In genomic region chr6:26123675-26124549, GRCh38 we compare ENCODE assay signal across 1 cellular context.
TF ChIP-seq lines count a peak whose summit lies in the region.

No MANE protein-coding gene starts in this region.

TF ChIP-seq in HepG2, 621 proteins besides CTCF, POLR2A, EP300 and RAD21 (continued from another document and continues in another):
- TF ChIP-seq ISX (CRISPR knock-in tag; conservative IDR thresholded peaks at IDR 0.05) (0 out of 2 replicates have a peak, but pooled peaks have one; percentile 83), RFXANK (CRISPR knock-in tag; IDR thresholded peaks at IDR 0.05) (no peak), MAF1 (CRISPR knock-in tag; IDR thresholded peaks at IDR 0.05; ENCODE audit: borderline replicate concordance) (peak; percentile 37; the same call in 1 of the 2 replicates), KDM2A (CRISPR knock-in tag; IDR thresholded peaks at IDR 0.05; ENCODE audit: borderline replicate concordance, low read depth) (peak; percentile 85), ZNF354B (CRISPR knock-in tag; IDR thresholded peaks at IDR 0.05) (peak; percentile 85), ZNF746 (CRISPR knock-in tag; IDR thresholded peaks at IDR 0.05) (peak; percentile 53; the same call in 1 of the 2 replicates), PITX1 (CRISPR knock-in tag; IDR thresholded peaks at IDR 0.05) (0 out of 2 replicates have a peak, but pooled peaks have one; percentile 60), ZSCAN9 (CRISPR knock-in tag; IDR thresholded peaks at IDR 0.05; ENCODE audit: borderline replicate concordance) (peak; percentile 54), RFX1 (IDR thresholded peaks at IDR 0.05) (no peak), SKI (IDR thresholded peaks at IDR 0.05; ENCODE audit: partially characterized antibody) (no peak), PHF21A (CRISPR knock-in tag; IDR thresholded peaks at IDR 0.05) (no peak; the same call in 1 of the 2 replicates), HOMEZ (CRISPR knock-in tag; IDR thresholded peaks at IDR 0.05; ENCODE audit: low read depth) (peak; percentile 54; the same call in 1 of the 2 replicates), ZBTB44 (CRISPR knock-in tag; IDR thresholded peaks at IDR 0.05) (0 out of 2 replicates have a peak, but pooled peaks have one; percentile 19), GATAD2A (CRISPR knock-in tag; IDR thresholded peaks at IDR 0.05) (no peak), ZNF234 (CRISPR knock-in tag; conservative IDR thresholded peaks at IDR 0.05) (no peak; the same call in 1 of the 2 replicates), ELF4 (CRISPR knock-in tag; IDR thresholded peaks at IDR 0.05; ENCODE audit: borderline replicate concordance) (peak; percentile 26; the same call in 1 of the 2 replicates), CCDC6 (CRISPR knock-in tag; IDR thresholded peaks at IDR 0.05) (0 out of 2 replicates have a peak, but pooled peaks have one; percentile 71), ZNF329 (CRISPR knock-in tag; IDR thresholded peaks at IDR 0.05; ENCODE audit: low read depth) (no peak), ZNF292 (CRISPR knock-in tag; IDR thresholded peaks at IDR 0.05; ENCODE audit: borderline replicate concordance, low read depth) (peak; percentile 27; the same call in 1 of the 2 replicates), ZNF598 (CRISPR knock-in tag; IDR thresholded peaks at IDR 0.05; ENCODE audit: borderline replicate concordance) (peak; percentile 69; the same call in 1 of the 2 replicates), HES4 (CRISPR knock-in tag; IDR thresholded peaks at IDR 0.05; ENCODE audit: borderline replicate concordance) (no peak), ZBTB10 (CRISPR knock-in tag; IDR thresholded peaks at IDR 0.05; ENCODE audit: borderline replicate concordance) (peak; percentile 68), ZNF414 (CRISPR knock-in tag; IDR thresholded peaks at IDR 0.05) (0 out of 2 replicates have a peak, but pooled peaks have one; percentile 44), ARID5B (CRISPR knock-in tag; IDR thresholded peaks at IDR 0.05) (peak; percentile 57), ZNF260 (CRISPR knock-in tag; IDR thresholded peaks at IDR 0.05; ENCODE audit: borderline replicate concordance, low read depth) (no peak), KLF6 (CRISPR knock-in tag; IDR thresholded peaks at IDR 0.05) (peak; percentile 94), ZNF251 (CRISPR knock-in tag; IDR thresholded peaks at IDR 0.05) (no peak), TIGD3 (CRISPR knock-in tag; IDR thresholded peaks at IDR 0.05; ENCODE audit: borderline replicate concordance) (0 out of 2 replicates have a peak, but pooled peaks have one; percentile 81), ZNF124 (CRISPR knock-in tag; IDR thresholded peaks at IDR 0.05) (0 out of 2 replicates have a peak, but pooled peaks have one; percentile 33), KMT2B (CRISPR knock-in tag; IDR thresholded peaks at IDR 0.05) (0 out of 2 replicates have a peak, but pooled peaks have one; percentile 21), SMAD9 (CRISPR knock-in tag; IDR thresholded peaks at IDR 0.05) (no peak), SP140L (CRISPR knock-in tag; IDR thresholded peaks at IDR 0.05; ENCODE audit: borderline replicate concordance) (no peak), SIN3A (IDR thresholded peaks at IDR 0.05; ENCODE audit: borderline replicate concordance, low read depth, low read length) (peak; percentile 84), ZNF737 (CRISPR knock-in tag; IDR thresholded peaks at IDR 0.05; ENCODE audit: borderline replicate concordance) (peak; percentile 85; the same call in 1 of the 2 replicates), ZNF253 (CRISPR knock-in tag; IDR thresholded peaks at IDR 0.05; ENCODE audit: borderline replicate concordance) (peak; percentile 61; the same call in 1 of the 2 replicates), ZNF264 (CRISPR knock-in tag; IDR thresholded peaks at IDR 0.05) (peak; percentile 80), NR2F6 (IDR thresholded peaks at IDR 0.05) (peak; percentile 18), NR2F6 (CRISPR knock-in tag; IDR thresholded peaks at IDR 0.05) (no peak), HNRNPL (IDR thresholded peaks at IDR 0.05; ENCODE audit: low read depth, low read length) (peak; percentile 75), FIP1L1 (IDR thresholded peaks at IDR 0.05; ENCODE audit: borderline replicate concordance, insufficient read depth, low read depth, low read length) (peak; percentile 99; the same call in 1 of the 2 replicates), ZFP36L1 (CRISPR knock-in tag; IDR thresholded peaks at IDR 0.05) (peak; percentile 25)
- TF ChIP-seq, protein P1, sequence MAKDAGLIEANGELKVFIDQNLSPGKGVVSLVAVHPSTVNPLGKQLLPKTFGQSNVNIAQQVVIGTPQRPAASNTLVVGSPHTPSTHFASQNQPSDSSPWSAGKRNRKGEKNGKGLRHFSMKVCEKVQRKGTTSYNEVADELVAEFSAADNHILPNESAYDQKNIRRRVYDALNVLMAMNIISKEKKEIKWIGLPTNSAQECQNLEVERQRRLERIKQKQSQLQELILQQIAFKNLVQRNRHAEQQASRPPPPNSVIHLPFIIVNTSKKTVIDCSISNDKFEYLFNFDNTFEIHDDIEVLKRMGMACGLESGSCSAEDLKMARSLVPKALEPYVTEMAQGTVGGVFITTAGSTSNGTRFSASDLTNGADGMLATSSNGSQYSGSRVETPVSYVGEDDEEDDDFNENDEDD (CRISPR knock-in tag; IDR thresholded peaks at IDR 0.05; ENCODE audit: borderline replicate concordance), result peak; percentile 72; the same call in 1 of the 2 replicates
- TF ChIP-seq, protein P2, sequence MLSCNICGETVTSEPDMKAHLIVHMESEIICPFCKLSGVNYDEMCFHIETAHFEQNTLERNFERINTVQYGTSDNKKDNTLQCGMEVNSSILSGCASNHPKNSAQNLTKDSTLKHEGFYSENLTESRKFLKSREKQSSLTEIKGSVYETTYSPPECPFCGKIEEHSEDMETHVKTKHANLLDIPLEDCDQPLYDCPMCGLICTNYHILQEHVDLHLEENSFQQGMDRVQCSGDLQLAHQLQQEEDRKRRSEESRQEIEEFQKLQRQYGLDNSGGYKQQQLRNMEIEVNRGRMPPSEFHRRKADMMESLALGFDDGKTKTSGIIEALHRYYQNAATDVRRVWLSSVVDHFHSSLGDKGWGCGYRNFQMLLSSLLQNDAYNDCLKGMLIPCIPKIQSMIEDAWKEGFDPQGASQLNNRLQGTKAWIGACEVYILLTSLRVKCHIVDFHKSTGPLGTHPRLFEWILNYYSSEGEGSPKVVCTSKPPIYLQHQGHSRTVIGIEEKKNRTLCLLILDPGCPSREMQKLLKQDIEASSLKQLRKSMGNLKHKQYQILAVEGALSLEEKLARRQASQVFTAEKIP (CRISPR knock-in tag; IDR thresholded peaks at IDR 0.05; ENCODE audit: borderline replicate concordance), result no peak
- TF ChIP-seq, protein P3, sequence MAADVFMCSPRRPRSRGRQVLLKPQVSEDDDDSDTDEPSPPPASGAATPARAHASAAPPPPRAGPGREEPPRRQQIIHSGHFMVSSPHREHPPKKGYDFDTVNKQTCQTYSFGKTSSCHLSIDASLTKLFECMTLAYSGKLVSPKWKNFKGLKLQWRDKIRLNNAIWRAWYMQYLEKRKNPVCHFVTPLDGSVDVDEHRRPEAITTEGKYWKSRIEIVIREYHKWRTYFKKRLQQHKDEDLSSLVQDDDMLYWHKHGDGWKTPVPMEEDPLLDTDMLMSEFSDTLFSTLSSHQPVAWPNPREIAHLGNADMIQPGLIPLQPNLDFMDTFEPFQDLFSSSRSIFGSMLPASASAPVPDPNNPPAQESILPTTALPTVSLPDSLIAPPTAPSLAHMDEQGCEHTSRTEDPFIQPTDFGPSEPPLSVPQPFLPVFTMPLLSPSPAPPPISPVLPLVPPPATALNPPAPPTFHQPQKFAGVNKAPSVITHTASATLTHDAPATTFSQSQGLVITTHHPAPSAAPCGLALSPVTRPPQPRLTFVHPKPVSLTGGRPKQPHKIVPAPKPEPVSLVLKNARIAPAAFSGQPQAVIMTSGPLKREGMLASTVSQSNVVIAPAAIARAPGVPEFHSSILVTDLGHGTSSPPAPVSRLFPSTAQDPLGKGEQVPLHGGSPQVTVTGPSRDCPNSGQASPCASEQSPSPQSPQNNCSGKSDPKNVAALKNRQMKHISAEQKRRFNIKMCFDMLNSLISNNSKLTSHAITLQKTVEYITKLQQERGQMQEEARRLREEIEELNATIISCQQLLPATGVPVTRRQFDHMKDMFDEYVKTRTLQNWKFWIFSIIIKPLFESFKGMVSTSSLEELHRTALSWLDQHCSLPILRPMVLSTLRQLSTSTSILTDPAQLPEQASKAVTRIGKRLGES (CRISPR knock-in tag; IDR thresholded peaks at IDR 0.05; ENCODE audit: borderline replicate concordance), result peak; percentile 84
